18 cellular contexts compared by ENCODE assay signal in genomic region chr3:147653309-147653923, GRCh38.
"Had no signal": no experiment of that assay in that cellular context is flagged by ENCODE, and none has a peak within 500 bp of the region (broad histone marks: within the 10 kb centered on the region; RNA-seq: fewer than 3 reads in every experiment).

No MANE protein-coding gene starts in this region.

- H3K4me3 ChIP-seq: left lung, pancreas, spleen, transverse colon had no signal

- H3K9me3 ChIP-seq: left lung, pancreas, spleen, transverse colon had no signal

- DNase-seq: activated CD4-positive, alpha-beta T cell treated with anti-CD3 and anti-CD28 coated beads for 4 hours; activated CD8-positive, alpha-beta memory T cell treated with anti-CD3 and anti-CD28 coated beads, Interleukin-2, amount 50 U/mL, for 4 hours; activated CD8-positive, alpha-beta T cell treated with anti-CD3 and anti-CD28 coated beads for 36 hours; activated naive CD4-positive, alpha-beta T cell treated with Interleukin-2 at 50 U/mL for 16 hours; foreskin melanocyte; head of caudate nucleus; islet precursor cell; mesendoderm; pancreas; retina; spleen; stimulated activated CD4-positive, alpha-beta T cell treated with anti-CD3 and anti-CD28 coated beads, Interleukin-1b, Interleukin-23, amount 100 ng/mL, for 48 hours; substantia nigra; T-helper 1 cell; transverse colon had no signal

- FAIRE-seq: pancreas had no signal

- H3K27ac ChIP-seq: left lung, pancreas, spleen, transverse colon, VCaP had no signal

- H3K27me3 ChIP-seq: left lung, pancreas, spleen, transverse colon had no signal

- H3K36me3 ChIP-seq: left lung, pancreas, spleen, transverse colon had no signal

- H3K4me1 ChIP-seq: left lung, pancreas, spleen, transverse colon had no signal

- ATAC-seq: activated CD8-positive, alpha-beta T cell treated with anti-CD3 and anti-CD28 coated beads for 36 hours; left lung; pancreas; stimulated activated memory B cell treated with anti-CD40 and anti-IgM and Interleukin-4, amounts not matched to agents 10 μg/mL and 1 μg/mL and 100 μg/mL, for 72 hours had no signal
